Comparison of ENCODE assay signal across 8 cellular contexts in the genomic region with DNA sequence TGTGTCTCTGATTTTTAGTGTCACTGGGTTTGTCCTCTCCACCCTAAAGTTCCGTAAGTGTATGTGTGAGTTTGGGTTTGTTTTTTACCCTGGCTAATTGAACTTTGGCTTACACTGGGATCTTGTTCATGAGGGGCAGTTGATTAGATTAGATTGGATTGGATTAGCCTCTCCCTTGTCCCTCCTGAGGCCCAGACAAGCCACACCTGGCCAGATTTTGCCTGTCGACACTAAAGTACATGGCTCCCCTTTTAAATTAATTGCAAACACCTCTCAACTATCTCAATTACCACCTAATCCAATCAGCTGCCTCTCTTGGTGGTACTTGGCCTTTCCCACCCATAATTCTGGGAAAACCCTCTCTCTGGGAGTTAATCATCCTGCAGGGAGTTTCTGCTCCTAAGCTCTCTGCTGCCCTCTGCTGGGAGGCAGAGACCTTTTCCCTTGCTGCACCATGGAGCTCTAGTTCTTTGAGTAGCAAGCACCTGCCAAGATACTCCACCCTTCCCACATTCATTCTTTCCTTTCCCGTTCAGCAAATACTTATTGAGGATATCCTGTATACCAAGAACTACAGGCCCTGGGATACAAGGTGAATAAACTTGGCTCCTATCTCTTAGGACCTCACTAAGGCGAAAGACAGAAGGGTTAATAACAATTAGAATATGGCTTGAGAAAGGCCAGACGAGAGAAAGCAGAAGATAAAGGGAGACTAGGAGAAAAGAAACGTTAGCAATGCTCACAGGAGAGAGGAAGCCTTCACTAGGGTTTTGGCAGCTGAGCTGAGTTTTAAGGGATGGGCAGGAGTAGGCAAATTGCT. TPM values are rescaled to one million over a fixed set of nuclear protein-coding genes. Genes with fewer than 3 reads are reported as not detected.
DNase-seq lines count a peak whose midpoint lies in the region; ATAC-seq and TF ChIP-seq lines count a peak whose summit lies in the region.

No MANE protein-coding gene starts in this region.

- no peak overlapping the region for H3K4me3 ChIP-seq in HAP-1

- peak; percentile 94 for TF ChIP-seq CTCF in endothelial cell (IDR thresholded peaks at IDR 0.05; ENCODE audit: unreplicated experiment)

- no peaks in the 10 kb centered on the region for H3K27me3 ChIP-seq in HAP-1 (ENCODE audit: low read depth)

- in situ Hi-C loops in HAP-1 (cut with MboI; ENCODE audit: low sequenced_read_pairs): loop anchor here (5.0 to 25.0 kb wide), 2 partner anchors 198 to 293 kb away; no protein-coding TSS in a partner anchor

- no peaks in the 10 kb centered on the region for H3K9me3 ChIP-seq in HAP-1

- DNase-seq in Ammon's horn (ENCODE audit: low spot score) (peak; percentile 85), HAP-1 (ENCODE audit: low spot score in 2 of 2) (peak; percentile 56 to 88), NCI-H774 (lab: John Stamatoyannopoulos, UW) (peak; percentile 58), endothelial cell (ENCODE audit: low spot score) (peak; percentile 88), midbrain (lab: John Stamatoyannopoulos, UW) (peak; percentile 73)
- peak; percentile 81 for DNase-seq in activated CD8-positive, alpha-beta memory T cell treated with anti-CD3 and anti-CD28 coated beads for 24 hours
- DNase-seq in stimulated activated CD8-positive, alpha-beta memory T cell treated with anti-CD3 and anti-CD28 coated beads, Interleukin-4, amount 100 ng/mL, for 24 hours (ENCODE audit: low read depth): peak; percentile 39

- H3K27ac Mint-ChIP-seq in endothelial cell (ENCODE audit: unreplicated experiment): no peak overlapping the region

- H3K27me3 Mint-ChIP-seq in endothelial cell (ENCODE audit: unreplicated experiment): no peaks in the 10 kb centered on the region

- H3K36me3 ChIP-seq in HAP-1 (replicated peaks): no peaks in the 10 kb centered on the region

- no peak for ATAC-seq in GM18519 (IDR thresholded peaks at IDR 0.05; ENCODE audit: low FRiP score, unreplicated experiment)

- peaks cover 3% of the 10 kb centered on the region for H3K4me1 Mint-ChIP-seq in endothelial cell (ENCODE audit: unreplicated experiment)

- no peaks in the 10 kb centered on the region for H3K9me3 Mint-ChIP-seq in endothelial cell (ENCODE audit: unreplicated experiment)

- no peak overlapping the region for H3K4me3 Mint-ChIP-seq in endothelial cell (ENCODE audit: unreplicated experiment)

- H3K4me1 ChIP-seq in HAP-1: no peaks in the 10 kb centered on the region

- no peaks in the 10 kb centered on the region for H3K36me3 Mint-ChIP-seq in endothelial cell (ENCODE audit: low read depth, unreplicated experiment)

RNA-seq across cellular contexts. Expression of gene MPHOSPH6, which starts 60.0 kb away (rescaled TPM):
- total RNA-seq in endothelial cell (ENCODE audit: unreplicated experiment): 18.5 TPM
